6 cellular contexts compared by ENCODE assay signal in the genomic region with DNA sequence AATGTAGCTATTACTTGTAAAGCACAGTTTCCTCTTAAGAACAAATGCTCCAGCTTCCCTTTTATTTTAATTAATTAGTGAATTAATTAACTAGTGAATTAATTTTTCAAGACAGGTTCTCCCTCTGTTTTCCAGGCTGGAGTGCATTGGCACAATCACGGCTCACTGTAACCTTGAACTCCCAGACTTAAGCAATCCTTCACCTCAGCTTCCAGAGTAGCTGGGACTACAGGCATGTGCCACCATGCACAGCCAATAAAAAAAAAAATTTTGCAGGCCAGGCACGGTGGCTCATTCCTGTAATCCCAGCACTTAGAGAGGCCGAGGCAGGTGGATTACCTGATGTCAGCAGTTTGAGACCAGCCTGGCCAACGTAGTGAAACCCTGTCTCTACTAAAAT.
"Had no signal": no experiment of that assay in that cellular context is flagged by ENCODE, and none has a peak within 500 bp of the region (broad histone marks: within the 10 kb centered on the region; RNA-seq: fewer than 3 reads in every experiment).

No MANE protein-coding gene starts in this region.

- FAIRE-seq: HTR-8/SVneo, K562 had no signal

- H3K4me3 ChIP-seq: K562 had no signal

- H3K27ac ChIP-seq: HL-60 had no signal

- ATAC-seq: K562 had no signal

- DNase-seq: IMR-90, KBM-7, KG1 had no signal
